1 cellular context compared by ENCODE assay signal in genomic region chr2:165529130-165529529, GRCh38.
TF ChIP-seq lines count a peak whose summit lies in the region.

No MANE protein-coding gene starts in this region.

TF ChIP-seq in GM23338, 12 proteins besides CTCF, POLR2A, EP300 and RAD21 (continued from another document):
- TF ChIP-seq, protein P1, sequence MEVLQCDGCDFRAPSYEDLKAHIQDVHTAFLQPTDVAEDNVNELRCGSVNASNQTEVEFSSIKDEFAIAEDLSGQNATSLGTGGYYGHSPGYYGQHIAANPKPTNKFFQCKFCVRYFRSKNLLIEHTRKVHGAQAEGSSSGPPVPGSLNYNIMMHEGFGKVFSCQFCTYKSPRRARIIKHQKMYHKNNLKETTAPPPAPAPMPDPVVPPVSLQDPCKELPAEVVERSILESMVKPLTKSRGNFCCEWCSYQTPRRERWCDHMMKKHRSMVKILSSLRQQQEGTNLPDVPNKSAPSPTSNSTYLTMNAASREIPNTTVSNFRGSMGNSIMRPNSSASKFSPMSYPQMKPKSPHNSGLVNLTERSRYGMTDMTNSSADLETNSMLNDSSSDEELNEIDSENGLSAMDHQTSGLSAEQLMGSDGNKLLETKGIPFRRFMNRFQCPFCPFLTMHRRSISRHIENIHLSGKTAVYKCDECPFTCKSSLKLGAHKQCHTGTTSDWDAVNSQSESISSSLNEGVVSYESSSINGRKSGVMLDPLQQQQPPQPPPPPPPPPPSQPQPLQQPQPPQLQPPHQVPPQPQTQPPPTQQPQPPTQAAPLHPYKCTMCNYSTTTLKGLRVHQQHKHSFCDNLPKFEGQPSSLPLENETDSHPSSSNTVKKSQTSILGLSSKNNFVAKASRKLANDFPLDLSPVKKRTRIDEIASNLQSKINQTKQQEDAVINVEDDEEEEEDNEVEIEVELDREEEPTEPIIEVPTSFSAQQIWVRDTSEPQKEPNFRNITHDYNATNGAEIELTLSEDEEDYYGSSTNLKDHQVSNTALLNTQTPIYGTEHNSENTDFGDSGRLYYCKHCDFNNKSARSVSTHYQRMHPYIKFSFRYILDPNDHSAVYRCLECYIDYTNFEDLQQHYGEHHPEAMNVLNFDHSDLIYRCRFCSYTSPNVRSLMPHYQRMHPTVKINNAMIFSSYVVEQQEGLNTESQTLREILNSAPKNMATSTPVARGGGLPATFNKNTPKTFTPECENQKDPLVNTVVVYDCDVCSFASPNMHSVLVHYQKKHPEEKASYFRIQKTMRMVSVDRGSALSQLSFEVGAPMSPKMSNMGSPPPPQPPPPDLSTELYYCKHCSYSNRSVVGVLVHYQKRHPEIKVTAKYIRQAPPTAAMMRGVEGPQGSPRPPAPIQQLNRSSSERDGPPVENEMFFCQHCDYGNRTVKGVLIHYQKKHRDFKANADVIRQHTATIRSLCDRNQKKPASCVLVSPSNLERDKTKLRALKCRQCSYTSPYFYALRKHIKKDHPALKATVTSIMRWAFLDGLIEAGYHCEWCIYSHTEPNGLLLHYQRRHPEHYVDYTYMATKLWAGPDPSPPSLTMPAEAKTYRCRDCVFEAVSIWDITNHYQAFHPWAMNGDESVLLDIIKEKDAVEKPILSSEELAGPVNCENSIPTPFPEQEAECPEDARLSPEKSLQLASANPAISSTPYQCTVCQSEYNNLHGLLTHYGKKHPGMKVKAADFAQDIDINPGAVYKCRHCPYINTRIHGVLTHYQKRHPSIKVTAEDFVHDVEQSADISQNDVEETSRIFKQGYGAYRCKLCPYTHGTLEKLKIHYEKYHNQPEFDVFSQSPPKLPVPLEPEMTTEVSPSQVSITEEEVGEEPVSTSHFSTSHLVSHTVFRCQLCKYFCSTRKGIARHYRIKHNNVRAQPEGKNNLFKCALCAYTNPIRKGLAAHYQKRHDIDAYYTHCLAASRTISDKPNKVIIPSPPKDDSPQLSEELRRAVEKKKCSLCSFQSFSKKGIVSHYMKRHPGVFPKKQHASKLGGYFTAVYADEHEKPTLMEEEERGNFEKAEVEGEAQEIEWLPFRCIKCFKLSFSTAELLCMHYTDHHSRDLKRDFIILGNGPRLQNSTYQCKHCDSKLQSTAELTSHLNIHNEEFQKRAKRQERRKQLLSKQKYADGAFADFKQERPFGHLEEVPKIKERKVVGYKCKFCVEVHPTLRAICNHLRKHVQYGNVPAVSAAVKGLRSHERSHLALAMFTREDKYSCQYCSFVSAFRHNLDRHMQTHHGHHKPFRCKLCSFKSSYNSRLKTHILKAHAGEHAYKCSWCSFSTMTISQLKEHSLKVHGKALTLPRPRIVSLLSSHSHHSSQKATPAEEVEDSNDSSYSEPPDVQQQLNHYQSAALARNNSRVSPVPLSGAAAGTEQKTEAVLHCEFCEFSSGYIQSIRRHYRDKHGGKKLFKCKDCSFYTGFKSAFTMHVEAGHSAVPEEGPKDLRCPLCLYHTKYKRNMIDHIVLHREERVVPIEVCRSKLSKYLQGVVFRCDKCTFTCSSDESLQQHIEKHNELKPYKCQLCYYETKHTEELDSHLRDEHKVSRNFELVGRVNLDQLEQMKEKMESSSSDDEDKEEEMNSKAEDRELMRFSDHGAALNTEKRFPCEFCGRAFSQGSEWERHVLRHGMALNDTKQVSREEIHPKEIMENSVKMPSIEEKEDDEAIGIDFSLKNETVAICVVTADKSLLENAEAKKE (CRISPR knock-in tag; IDR thresholded peaks at IDR 0.05) = no peak
- no peak for TF ChIP-seq ZNF331 (CRISPR knock-in tag; IDR thresholded peaks at IDR 0.05; ENCODE audit: low read depth)
